In genomic region chr1:156608036-156608674, GRCh38 we compare ENCODE assay signal across 8 cellular contexts. TPM values are rescaled to one million over a fixed set of nuclear protein-coding genes. Genes with fewer than 3 reads are reported as not detected.
DNase-seq lines count a peak whose midpoint lies in the region; ATAC-seq and TF ChIP-seq lines count a peak whose summit lies in the region.

No MANE protein-coding gene starts in this region.

- no peak overlapping the region for H3K4me2 ChIP-seq in neural progenitor cell

- no peaks in the 10 kb centered on the region for H4K20me1 ChIP-seq in neural progenitor cell (ENCODE audit: low read depth)

- no peaks in the 10 kb centered on the region for H3K9me3 Mint-ChIP-seq in neural progenitor cell

- DNase-seq in AG10803 (ENCODE audit: low read depth) (peak; percentile 76), LHCN-M2 (ENCODE audit: low read depth) (peak; percentile 71), Panc1 (ENCODE audit: low read depth, low spot score) (no peak), activated T-helper 1 cell treated with Interleukin-2 at 50 U/mL for 16 hours (ENCODE audit: low read depth) (peak; percentile 36), fibroblast of pulmonary artery (ENCODE audit: low read depth) (peak; percentile 84), neural progenitor cell (ENCODE audit: low spot score) (peak; percentile 75)

- no peaks in the 10 kb centered on the region for H3K36me3 Mint-ChIP-seq in neural progenitor cell

- no peak overlapping the region for H3K4me3 Mint-ChIP-seq in neural progenitor cell

- no peaks in the 10 kb centered on the region for H3F3A ChIP-seq in neural progenitor cell (ENCODE audit: low read depth)

- H3K9me3 ChIP-seq in Panc1 (ENCODE audit: control insufficient read depth, insufficient read depth, low read depth, low read length) (no peaks in the 10 kb centered on the region), neural progenitor cell (ENCODE audit: low read depth) (no peaks in the 10 kb centered on the region)

- intact Hi-C loops in Panc1 (cut with micrococcal nuclease; ENCODE audit: unreplicated experiment) = loop anchor here (1.0 to 10.0 kb wide), 3 partner anchors 23 to 225 kb away; no protein-coding TSS in a partner anchor

- peaks cover 5% of the 10 kb centered on the region for H3K27me3 Mint-ChIP-seq in neural progenitor cell (ENCODE audit: insufficient read depth, low read depth)

- no peaks in the 10 kb centered on the region for H3K79me2 ChIP-seq in neural progenitor cell (ENCODE audit: low read depth)

- ATAC-seq in GM18867 (IDR thresholded peaks at IDR 0.05; ENCODE audit: unreplicated experiment) = peak; percentile 68
- ATAC-seq in Panc1 = peak; percentile 93
- no peak for ATAC-seq in GM21528 (IDR thresholded peaks at IDR 0.05; ENCODE audit: low FRiP score, unreplicated experiment)

- H3K27ac Mint-ChIP-seq in neural progenitor cell = no peak overlapping the region

- POLR2A ChIA-PET in Panc1 (lab: Charles Lee) = no interaction called here

- TF ChIP-seq CTCF in AG10803 (conservative IDR thresholded peaks at IDR 0.05; ENCODE audit: low read length) = peak; percentile 93
- peak; percentile 90 for TF ChIP-seq CTCF in Panc1 (IDR thresholded peaks at IDR 0.05)
- peak; percentile 90 for TF ChIP-seq CTCF in fibroblast of pulmonary artery (IDR thresholded peaks at IDR 0.05; ENCODE audit: low read length, missing control alignments)
- TF ChIP-seq CTCF in neural progenitor cell (IDR thresholded peaks at IDR 0.05) = peak; percentile 77

- H3K36me3 ChIP-seq in Panc1 (ENCODE audit: control insufficient read depth, insufficient read depth, low read length) = no peaks in the 10 kb centered on the region
- H3K36me3 ChIP-seq in neural progenitor cell = no peaks in the 10 kb centered on the region

- H3K9ac ChIP-seq in neural progenitor cell = no peak overlapping the region

- H3K4me3 ChIP-seq in AG10803 (ENCODE audit: low read length) (no peak overlapping the region), Panc1 (ENCODE audit: low read depth in 2 of 2, low read length in 2 of 2) (no peak overlapping the region), fibroblast of pulmonary artery (replicated peaks; ENCODE audit: low read depth, low read length) (no peak overlapping the region), neural progenitor cell (no peak overlapping the region)

- CTCF ChIA-PET in Panc1 (lab: Charles Lee) = interaction anchor here (0.6 to 1.8 kb wide), 9 partner anchors 9 to 222 kb away, joined by 3 to 7 read pairs (median 4); partner anchors contain the start of gene TTC24

- H2AFZ ChIP-seq in neural progenitor cell (replicated peaks) = no peak overlapping the region

- in situ Hi-C loops in Panc1 (cut with HindIII; ENCODE audit: low pct_unique_long_range_greater_than_20kb, low sequenced_read_pairs) = no loop called here

- H3K27ac ChIP-seq in Panc1 (ENCODE audit: low read length) = no peak overlapping the region
- H3K27ac ChIP-seq in neural progenitor cell = no peak overlapping the region

- peaks cover 2% of the 10 kb centered on the region for H3K4me1 Mint-ChIP-seq in neural progenitor cell

- H3K27me3 ChIP-seq in Panc1 (ENCODE audit: control insufficient read depth, insufficient read depth, low read length) (no peaks in the 10 kb centered on the region), neural progenitor cell (peaks cover 28% of the 10 kb centered on the region)

- H3K4me1 ChIP-seq in Panc1 (ENCODE audit: control insufficient read depth, insufficient read depth, low read length) = 0 out of 2 replicates have a peak, but pooled peaks cover 5% of the 10 kb centered on the region
- H3K4me1 ChIP-seq in neural progenitor cell = no peaks in the 10 kb centered on the region

- BruUV-seq in Panc1 (replicated peaks; lab: Mats Ljungman, UMichigan) = no TSS peak

RNA-seq across cellular contexts. Expression of gene GPATCH4, which starts 6.9 kb away (rescaled TPM):
- total RNA-seq in LHCN-M2 (2014; rRNA removed) (24.1 and 26.0 TPM in 2 replicates), Panc1 (2021; ENCODE audit: unreplicated experiment) (44.4 TPM), neural progenitor cell (ENCODE audit: low replicate concordance) (17.2 and 18.6 TPM in 2 replicates)
- polyA plus RNA-seq in LHCN-M2 (2012) = 31.1 TPM
- 39.2 TPM for polyA plus RNA-seq in Panc1 (2012; ENCODE audit: insufficient read length)

RNA-seq across cellular contexts. Expression of gene HAPLN2, which starts 11.1 kb away (rescaled TPM):
- total RNA-seq in LHCN-M2 (2014; rRNA removed) = not detected in 2 replicates
- not detected for polyA plus RNA-seq in LHCN-M2 (2012)
- total RNA-seq in Panc1 (2021; ENCODE audit: unreplicated experiment) = 0.21 TPM
- 0.44 TPM for polyA plus RNA-seq in Panc1 (2012; ENCODE audit: insufficient read length)
- total RNA-seq in neural progenitor cell (ENCODE audit: low replicate concordance) = 0.65 TPM in 1 of 2 replicates, not detected in the other

RNA-seq across cellular contexts. Expression of gene NAXE, which starts 16.6 kb away (rescaled TPM):
- total RNA-seq in LHCN-M2 (2014; rRNA removed) (74.9 and 101 TPM in 2 replicates), Panc1 (2021; ENCODE audit: unreplicated experiment) (211 TPM), neural progenitor cell (ENCODE audit: low replicate concordance) (32.8 and 51.3 TPM in 2 replicates)
- polyA plus RNA-seq in LHCN-M2 (2012) = 113 TPM
- polyA plus RNA-seq in Panc1 (2012; ENCODE audit: insufficient read length) = 269 TPM

RNA-seq across cellular contexts. Expression of gene TTC24, which starts 28.6 kb away (rescaled TPM):
- total RNA-seq in LHCN-M2 (2014; rRNA removed) (not detected in 2 replicates), Panc1 (2021; ENCODE audit: unreplicated experiment) (not detected), neural progenitor cell (ENCODE audit: low replicate concordance) (not detected in 2 replicates)
- polyA plus RNA-seq in LHCN-M2 (2012) = not detected
- polyA plus RNA-seq in Panc1 (2012; ENCODE audit: insufficient read length) = not detected

RNA-seq across cellular contexts. Expression of gene BCAN, which starts 33.8 kb away (rescaled TPM):
- total RNA-seq in LHCN-M2 (2014; rRNA removed) (not detected in 2 replicates), Panc1 (2021; ENCODE audit: unreplicated experiment) (0.57 TPM), neural progenitor cell (ENCODE audit: low replicate concordance) (0.46 TPM in 1 of 2 replicates, not detected in the other)
- polyA plus RNA-seq in LHCN-M2 (2012) = 0.17 TPM
- 0.51 TPM for polyA plus RNA-seq in Panc1 (2012; ENCODE audit: insufficient read length)
